In genomic region chr20:17610566-17611289, GRCh38 we compare ENCODE assay signal across 10 cellular contexts. TPM values are rescaled to one million over a fixed set of nuclear protein-coding genes. Genes with fewer than 3 reads are reported as not detected.
DNase-seq lines count a peak whose midpoint lies in the region; ATAC-seq, FAIRE-seq and TF ChIP-seq lines count a peak whose summit lies in the region.
"Had no signal": no experiment of that assay in that cellular context is flagged by ENCODE, and none has a peak within 500 bp of the region (broad histone marks: within the 10 kb centered on the region; RNA-seq: fewer than 3 reads in every experiment).

No MANE protein-coding gene starts in this region.

- H3K4me1 ChIP-seq in BLaER1: peaks cover 69% of the 10 kb centered on the region

- H3K9me3 ChIP-seq in BLaER1: no peaks in the 10 kb centered on the region
- H3K9me3 ChIP-seq: ovary had no signal

- intact Hi-C loops in natural killer cell (cut with micrococcal nuclease): loop anchor here (5.0 kb wide), 1 partner anchor 72 kb away; the partner anchor contains the start of gene RRBP1

- no peaks in the 10 kb centered on the region for H4K20me1 ChIP-seq in BLaER1

- peak overlapping the region; percentile 93 for H3K27ac ChIP-seq in BLaER1

- no peaks in the 10 kb centered on the region for H3K27me3 ChIP-seq in BLaER1
- H3K27me3 ChIP-seq: ovary had no signal

- ATAC-seq in WTC11: peak; percentile 13
- ATAC-seq in natural killer cell: peak in 2 of 3 donors; percentile 9 to 27
- no peak for ATAC-seq in GM18505 (IDR thresholded peaks at IDR 0.05; ENCODE audit: unreplicated experiment)

- H3K4me3 ChIP-seq in BLaER1: peak overlapping the region; percentile 65
- H3K4me3 ChIP-seq: ovary had no signal

- H3K36me3 Mint-ChIP-seq in WTC11: peaks cover 6% of the 10 kb centered on the region
- H3K36me3 Mint-ChIP-seq in natural killer cell: no peaks in the 10 kb centered on the region

- peaks cover 11% of the 10 kb centered on the region; the same call in 1 of the 2 replicates for H3K36me3 ChIP-seq in BLaER1
- H3K36me3 ChIP-seq: ovary had no signal

- DNase-seq in WTC11 (ENCODE audit: low spot score) (no peak), natural killer cell (no peak), cerebellar cortex (ENCODE audit: low spot score) (no peak), frontal cortex (ENCODE audit: low spot score in 2 of 2) (no peak), NCI-H748 treated with DMSO at 0.1 percent for 48 hours (lab: John Stamatoyannopoulos, UW) (no peak)
- peak; percentile 74 for DNase-seq in central memory CD4-positive, alpha-beta T cell

- H3K9me3 Mint-ChIP-seq in WTC11 (no peaks in the 10 kb centered on the region), natural killer cell (no peaks in the 10 kb centered on the region)

- H3K27ac Mint-ChIP-seq in WTC11: no peak overlapping the region; the same call in 1 of the 2 replicates
- peak overlapping the region; percentile 98 for H3K27ac Mint-ChIP-seq in natural killer cell

- H3K4me1 Mint-ChIP-seq in WTC11 (peaks cover 7% of the 10 kb centered on the region), natural killer cell (peaks cover 41 to 59% of the 10 kb centered on the region in 2 donors)

- CTCF ChIA-PET in WTC11 (lab: Charles Lee): interaction anchor here (0.6 to 1.8 kb wide), 10 partner anchors 8 to 287 kb away, joined by 3 to 9 read pairs (median 4); partner anchors contain the start of gene BFSP1

- H3K9ac ChIP-seq in BLaER1: peak overlapping the region; percentile 82

- H3K4me3 Mint-ChIP-seq in WTC11: no peak overlapping the region
- H3K4me3 Mint-ChIP-seq in natural killer cell: peak overlapping the region; percentile 90

- peak overlapping the region; percentile 97 for H3K4me2 ChIP-seq in BLaER1

- TF ChIP-seq CTCF in WTC11 (IDR thresholded peaks at IDR 0.05) (no peak), natural killer cell (IDR thresholded peaks at IDR 0.05) (no peak)

- no peaks in the 10 kb centered on the region for H3K27me3 Mint-ChIP-seq in WTC11 (ENCODE audit: low read depth)
- no peaks in the 10 kb centered on the region for H3K27me3 Mint-ChIP-seq in natural killer cell (ENCODE audit: low read depth in 2 of 2)

- FAIRE-seq in frontal cortex (lab: Jason Lieb, UNC): no peak
- FAIRE-seq: G401.6 had no signal

- POLR2A ChIA-PET in WTC11 (lab: Charles Lee): interaction anchor here (1.1 to 2.1 kb wide), 2 partner anchors 40 to 86 kb away, joined by 3 to 9 read pairs; partner anchors contain the start of gene DSTN

- TF ChIP-seq POLR2A in GM18505 (IDR thresholded peaks at IDR 0.05; ENCODE audit: borderline replicate concordance, extremely low read depth, insufficient read depth, insufficient read length): no peak

TF ChIP-seq in WTC11, 78 proteins besides CTCF, POLR2A, EP300 and RAD21:
- TF ChIP-seq FOXP1 (CRISPR knock-in tag; IDR thresholded peaks at IDR 0.05; ENCODE audit: borderline replicate concordance) (no peak), SMAD3 (CRISPR knock-in tag; IDR thresholded peaks at IDR 0.05; ENCODE audit: borderline replicate concordance) (no peak), ATF3 (CRISPR knock-in tag; conservative IDR thresholded peaks at IDR 0.05) (no peak), TP53 (CRISPR knock-in tag; IDR thresholded peaks at IDR 0.05) (no peak), ZNF671 (CRISPR knock-in tag; IDR thresholded peaks at IDR 0.05) (no peak), MXD4 (CRISPR knock-in tag; IDR thresholded peaks at IDR 0.05; ENCODE audit: borderline replicate concordance) (no peak), PREB (CRISPR knock-in tag; IDR thresholded peaks at IDR 0.05; ENCODE audit: borderline replicate concordance) (no peak), SOX15 (CRISPR knock-in tag; IDR thresholded peaks at IDR 0.05) (no peak), AR (CRISPR knock-in tag; IDR thresholded peaks at IDR 0.05) (no peak), HMGA2 (CRISPR knock-in tag; IDR thresholded peaks at IDR 0.05) (no peak), CDX4 (CRISPR knock-in tag; IDR thresholded peaks at IDR 0.05; ENCODE audit: borderline replicate concordance) (no peak), FOXJ3 (CRISPR knock-in tag; IDR thresholded peaks at IDR 0.05; ENCODE audit: borderline replicate concordance) (no peak)

RNA-seq across cellular contexts. Expression of gene DSTN, which starts 40.9 kb away (rescaled TPM):
- total RNA-seq in WTC11 (2021) (145 to 153 TPM (median 149 TPM) in 3 replicates), natural killer cell (10 to 100 TPM; 47.5 to 73.5 (median 70.0) TPM), frontal cortex (258 TPM)
